1 cellular context compared by ENCODE assay signal in genomic region chr16:3717235-3718018, GRCh38.
TF ChIP-seq lines count a peak whose summit lies in the region.

Gene TRAP1, minus strand, starts transcription at chr16:3717524. Its CDS starts 16 bp downstream, at chr16:3717508.

TF ChIP-seq in HepG2, 621 proteins besides CTCF, POLR2A, EP300 and RAD21 (continued from another document and continues in another):
- 0 out of 2 replicates have a peak, but pooled peaks have one; percentile 20 for TF ChIP-seq HIC2 (CRISPR knock-in tag; IDR thresholded peaks at IDR 0.05; ENCODE audit: low read depth)
- no peak; the same call in 1 of the 2 replicates for TF ChIP-seq ZNF446 (CRISPR knock-in tag; IDR thresholded peaks at IDR 0.05)
- TF ChIP-seq POGZ (CRISPR knock-in tag; IDR thresholded peaks at IDR 0.05) = no peak
- TF ChIP-seq SP4 (CRISPR knock-in tag; IDR thresholded peaks at IDR 0.05) = peak; percentile 97
- no peak for TF ChIP-seq ZHX1 (CRISPR knock-in tag; IDR thresholded peaks at IDR 0.05; ENCODE audit: low read depth)
- TF ChIP-seq ARID2 (CRISPR knock-in tag; IDR thresholded peaks at IDR 0.05; ENCODE audit: borderline replicate concordance) = 0 out of 2 replicates have a peak, but pooled peaks have one; percentile 44
- TF ChIP-seq ZNF230 (CRISPR knock-in tag; IDR thresholded peaks at IDR 0.05) = no peak; the same call in 1 of the 2 replicates
- TF ChIP-seq ZNF670 (CRISPR knock-in tag; IDR thresholded peaks at IDR 0.05; ENCODE audit: borderline replicate concordance) = peak; percentile 80; the same call in 1 of the 2 replicates
- TF ChIP-seq GABPB1 (CRISPR knock-in tag; IDR thresholded peaks at IDR 0.05) = peak; percentile 75
- TF ChIP-seq SOX13 (IDR thresholded peaks at IDR 0.05) = peak; percentile 25; the same call in 1 of the 2 replicates
- 0 out of 4 replicates have a peak, but pooled peaks of 1 of the 2 experiments have one; percentile 23 for TF ChIP-seq SOX13 (CRISPR knock-in tag; conservative IDR thresholded peaks at IDR 0.05 in 1 of 2, IDR thresholded peaks at IDR 0.05 in 1 of 2)
- TF ChIP-seq ZNF546 (CRISPR knock-in tag; conservative IDR thresholded peaks at IDR 0.05) = peak; percentile 89
- TF ChIP-seq ZEB1 (IDR thresholded peaks at IDR 0.05; ENCODE audit: insufficient replicate concordance, low read depth) = no peak
- no peak for TF ChIP-seq FOXK2 (IDR thresholded peaks at IDR 0.05)
- peak; percentile 92 for TF ChIP-seq ARID4A (CRISPR knock-in tag; IDR thresholded peaks at IDR 0.05; ENCODE audit: borderline replicate concordance)
- peak; percentile 30 for TF ChIP-seq SRY (CRISPR knock-in tag; IDR thresholded peaks at IDR 0.05)
- TF ChIP-seq ZBTB39 (CRISPR knock-in tag; IDR thresholded peaks at IDR 0.05) = 0 out of 2 replicates have a peak, but pooled peaks have one; percentile 40
- no peak for TF ChIP-seq ZBTB42 (CRISPR knock-in tag; IDR thresholded peaks at IDR 0.05)
- no peak for TF ChIP-seq CSRNP2 (CRISPR knock-in tag; conservative IDR thresholded peaks at IDR 0.05; ENCODE audit: low read depth)
- no peak for TF ChIP-seq MBD4 (IDR thresholded peaks at IDR 0.05; ENCODE audit: borderline replicate concordance, low read length)
- TF ChIP-seq ARNT2 (CRISPR knock-in tag; IDR thresholded peaks at IDR 0.05; ENCODE audit: low read depth) = peak; percentile 93
- TF ChIP-seq ZNF816 (CRISPR knock-in tag; IDR thresholded peaks at IDR 0.05; ENCODE audit: borderline replicate concordance) = 0 out of 2 replicates have a peak, but pooled peaks have one; percentile 61
- TF ChIP-seq ZNF609 (CRISPR knock-in tag; IDR thresholded peaks at IDR 0.05; ENCODE audit: borderline replicate concordance) = no peak
- peak; percentile 31; the same call in 1 of the 2 replicates for TF ChIP-seq ZNF235 (CRISPR knock-in tag; IDR thresholded peaks at IDR 0.05; ENCODE audit: borderline replicate concordance)
- no peak for TF ChIP-seq ZNF296 (CRISPR knock-in tag; conservative IDR thresholded peaks at IDR 0.05)
- peak; percentile 60 for TF ChIP-seq MED8 (CRISPR knock-in tag; IDR thresholded peaks at IDR 0.05; ENCODE audit: insufficient replicate concordance)
- no peak; the same call in 1 of the 2 replicates for TF ChIP-seq BCL6 (CRISPR knock-in tag; IDR thresholded peaks at IDR 0.05)
- no peak for TF ChIP-seq DR1 (CRISPR knock-in tag; IDR thresholded peaks at IDR 0.05)
- TF ChIP-seq ZNF468 (CRISPR knock-in tag; IDR thresholded peaks at IDR 0.05) = no peak
- no peak for TF ChIP-seq ZNF713 (CRISPR knock-in tag; IDR thresholded peaks at IDR 0.05)
- TF ChIP-seq ZNF747 (CRISPR knock-in tag; IDR thresholded peaks at IDR 0.05; ENCODE audit: borderline replicate concordance) = no peak
- TF ChIP-seq THAP9 (CRISPR knock-in tag; IDR thresholded peaks at IDR 0.05; ENCODE audit: borderline replicate concordance) = no peak
- no peak for TF ChIP-seq FOXK1 (CRISPR knock-in tag; IDR thresholded peaks at IDR 0.05; ENCODE audit: borderline replicate concordance, low read depth)
- no peak for TF ChIP-seq ZKSCAN1 (IDR thresholded peaks at IDR 0.05; ENCODE audit: low read length)
- TF ChIP-seq BORCS8-MEF2B (CRISPR knock-in tag; IDR thresholded peaks at IDR 0.05) = peak; percentile 70; the same call in 1 of the 2 replicates
- peak; percentile 76 for TF ChIP-seq TEAD3 (CRISPR knock-in tag; optimal IDR thresholded peaks at IDR 0.05; ENCODE audit: borderline replicate concordance)
- TF ChIP-seq CERS6 (CRISPR knock-in tag; IDR thresholded peaks at IDR 0.05) = no peak
- no peak; the same call in 1 of the 2 replicates for TF ChIP-seq ZFP1 (CRISPR knock-in tag; IDR thresholded peaks at IDR 0.05)
